In genomic region chrX:49175875-49176274, GRCh38 we compare ENCODE assay signal across 1 cellular context.
TF ChIP-seq lines count a peak whose summit lies in the region.

No MANE protein-coding gene starts in this region.

TF ChIP-seq in GM23338, 12 proteins besides CTCF, POLR2A, EP300 and RAD21:
- TF ChIP-seq REST (IDR thresholded peaks at IDR 0.05; ENCODE audit: unreplicated experiment) = no peak
- TF ChIP-seq ZNF114 (CRISPR knock-in tag; IDR thresholded peaks at IDR 0.05) = no peak
- TF ChIP-seq JUNB (IDR thresholded peaks at IDR 0.05; ENCODE audit: unreplicated experiment) = no peak
- no peak for TF ChIP-seq ZNF331 (CRISPR knock-in tag; IDR thresholded peaks at IDR 0.05; ENCODE audit: low read depth)
- TF ChIP-seq CREB1 (CRISPR knock-in tag; IDR thresholded peaks at IDR 0.05; ENCODE audit: low read depth) = no peak
TF ChIP-seq in GM23338: peak in this region for 0.
